ENCODE assay signal across 16 cellular contexts in the genomic region with DNA sequence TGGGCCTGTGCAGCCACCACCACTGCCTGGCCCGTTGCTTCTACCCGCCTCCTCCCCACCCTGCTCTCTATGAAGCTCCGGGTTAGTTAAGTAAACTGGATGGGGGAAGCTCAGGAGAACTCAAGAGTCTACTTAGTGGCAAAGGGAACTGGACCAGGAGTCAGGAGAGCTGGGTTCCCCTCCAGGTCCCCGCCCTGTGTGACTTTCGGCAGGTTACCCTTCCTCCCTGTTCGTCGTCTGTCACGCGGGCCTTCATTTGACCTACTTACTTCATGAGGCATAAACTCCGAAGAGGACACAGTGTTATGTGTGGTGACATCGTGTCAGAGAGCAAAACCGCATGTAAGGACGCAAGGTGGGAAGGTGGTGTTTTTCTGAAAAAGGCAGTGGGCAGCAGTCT.
"Had no signal": no experiment of that assay in that cellular context is flagged by ENCODE, and none has a peak within 500 bp of the region (broad histone marks: within the 10 kb centered on the region; RNA-seq: fewer than 3 reads in every experiment).

No MANE protein-coding gene starts in this region.

- H3K27ac Mint-ChIP-seq: nephron progenitor cell; stimulated activated naive CD8-positive, alpha-beta T cell treated with anti-CD3 and anti-CD28 coated beads, Interleukin-15, Interleukin-2, amounts not matched to agents 100 ng/mL and 50 ng/mL, for 24 hours had no signal

- H3K4me3 ChIP-seq: colonic mucosa, gastrocnemius medialis, hepatocyte, ovary, smooth muscle cell, testis, transverse colon had no signal

- H3K9me3 Mint-ChIP-seq: naive thymus-derived CD4-positive, alpha-beta T cell; nephron progenitor cell; stimulated activated naive CD8-positive, alpha-beta T cell treated with anti-CD3 and anti-CD28 coated beads, Interleukin-15, Interleukin-2, amounts not matched to agents 100 ng/mL and 50 ng/mL, for 24 hours had no signal

- ATAC-seq: left colon; naive thymus-derived CD4-positive, alpha-beta T cell had no signal

- H3K4me2 ChIP-seq: hepatocyte, smooth muscle cell had no signal

- H3K4me3 Mint-ChIP-seq: naive thymus-derived CD4-positive, alpha-beta T cell; nephron progenitor cell; stimulated activated naive CD8-positive, alpha-beta T cell treated with anti-CD3 and anti-CD28 coated beads, Interleukin-15, Interleukin-2, amounts not matched to agents 100 ng/mL and 50 ng/mL, for 24 hours had no signal

- H3K27me3 Mint-ChIP-seq: naive thymus-derived CD4-positive, alpha-beta T cell; stimulated activated naive CD8-positive, alpha-beta T cell treated with anti-CD3 and anti-CD28 coated beads, Interleukin-15, Interleukin-2, amounts not matched to agents 100 ng/mL and 50 ng/mL, for 24 hours had no signal

- H3K27me3 ChIP-seq: colonic mucosa, gastrocnemius medialis, hepatocyte, neutrophil, ovary, testis, transverse colon had no signal

- H3K27ac ChIP-seq: colonic mucosa, gastrocnemius medialis, hepatocyte, neutrophil, ovary, testis had no signal

- DNase-seq: caudate nucleus; colonic mucosa; dermis blood vessel endothelial cell; gastrocnemius medialis; left colon; mammary epithelial cell; naive thymus-derived CD4-positive, alpha-beta T cell; nephron progenitor cell; ovary; stimulated activated CD4-positive, alpha-beta T cell treated with anti-CD3 and anti-CD28 coated beads, Interleukin-2, amount 100 ng/mL, for 48 hours; testis; transverse colon had no signal

- H3K79me2 ChIP-seq: hepatocyte had no signal

- H3K9me3 ChIP-seq: colonic mucosa, gastrocnemius medialis, neutrophil, ovary, testis, transverse colon had no signal

- H2AFZ ChIP-seq: hepatocyte had no signal

- H3K4me1 ChIP-seq: colonic mucosa had no signal

- H3K36me3 ChIP-seq: colonic mucosa, ovary had no signal
